In genomic region chr2:46315103-46315890, GRCh38 we compare ENCODE assay signal across 1 cellular context.
TF ChIP-seq lines count a peak whose summit lies in the region.

No MANE protein-coding gene starts in this region.

TF ChIP-seq in K562, 482 proteins besides CTCF, POLR2A, EP300 and RAD21 (continued from another document):
- TF ChIP-seq, protein P1, sequence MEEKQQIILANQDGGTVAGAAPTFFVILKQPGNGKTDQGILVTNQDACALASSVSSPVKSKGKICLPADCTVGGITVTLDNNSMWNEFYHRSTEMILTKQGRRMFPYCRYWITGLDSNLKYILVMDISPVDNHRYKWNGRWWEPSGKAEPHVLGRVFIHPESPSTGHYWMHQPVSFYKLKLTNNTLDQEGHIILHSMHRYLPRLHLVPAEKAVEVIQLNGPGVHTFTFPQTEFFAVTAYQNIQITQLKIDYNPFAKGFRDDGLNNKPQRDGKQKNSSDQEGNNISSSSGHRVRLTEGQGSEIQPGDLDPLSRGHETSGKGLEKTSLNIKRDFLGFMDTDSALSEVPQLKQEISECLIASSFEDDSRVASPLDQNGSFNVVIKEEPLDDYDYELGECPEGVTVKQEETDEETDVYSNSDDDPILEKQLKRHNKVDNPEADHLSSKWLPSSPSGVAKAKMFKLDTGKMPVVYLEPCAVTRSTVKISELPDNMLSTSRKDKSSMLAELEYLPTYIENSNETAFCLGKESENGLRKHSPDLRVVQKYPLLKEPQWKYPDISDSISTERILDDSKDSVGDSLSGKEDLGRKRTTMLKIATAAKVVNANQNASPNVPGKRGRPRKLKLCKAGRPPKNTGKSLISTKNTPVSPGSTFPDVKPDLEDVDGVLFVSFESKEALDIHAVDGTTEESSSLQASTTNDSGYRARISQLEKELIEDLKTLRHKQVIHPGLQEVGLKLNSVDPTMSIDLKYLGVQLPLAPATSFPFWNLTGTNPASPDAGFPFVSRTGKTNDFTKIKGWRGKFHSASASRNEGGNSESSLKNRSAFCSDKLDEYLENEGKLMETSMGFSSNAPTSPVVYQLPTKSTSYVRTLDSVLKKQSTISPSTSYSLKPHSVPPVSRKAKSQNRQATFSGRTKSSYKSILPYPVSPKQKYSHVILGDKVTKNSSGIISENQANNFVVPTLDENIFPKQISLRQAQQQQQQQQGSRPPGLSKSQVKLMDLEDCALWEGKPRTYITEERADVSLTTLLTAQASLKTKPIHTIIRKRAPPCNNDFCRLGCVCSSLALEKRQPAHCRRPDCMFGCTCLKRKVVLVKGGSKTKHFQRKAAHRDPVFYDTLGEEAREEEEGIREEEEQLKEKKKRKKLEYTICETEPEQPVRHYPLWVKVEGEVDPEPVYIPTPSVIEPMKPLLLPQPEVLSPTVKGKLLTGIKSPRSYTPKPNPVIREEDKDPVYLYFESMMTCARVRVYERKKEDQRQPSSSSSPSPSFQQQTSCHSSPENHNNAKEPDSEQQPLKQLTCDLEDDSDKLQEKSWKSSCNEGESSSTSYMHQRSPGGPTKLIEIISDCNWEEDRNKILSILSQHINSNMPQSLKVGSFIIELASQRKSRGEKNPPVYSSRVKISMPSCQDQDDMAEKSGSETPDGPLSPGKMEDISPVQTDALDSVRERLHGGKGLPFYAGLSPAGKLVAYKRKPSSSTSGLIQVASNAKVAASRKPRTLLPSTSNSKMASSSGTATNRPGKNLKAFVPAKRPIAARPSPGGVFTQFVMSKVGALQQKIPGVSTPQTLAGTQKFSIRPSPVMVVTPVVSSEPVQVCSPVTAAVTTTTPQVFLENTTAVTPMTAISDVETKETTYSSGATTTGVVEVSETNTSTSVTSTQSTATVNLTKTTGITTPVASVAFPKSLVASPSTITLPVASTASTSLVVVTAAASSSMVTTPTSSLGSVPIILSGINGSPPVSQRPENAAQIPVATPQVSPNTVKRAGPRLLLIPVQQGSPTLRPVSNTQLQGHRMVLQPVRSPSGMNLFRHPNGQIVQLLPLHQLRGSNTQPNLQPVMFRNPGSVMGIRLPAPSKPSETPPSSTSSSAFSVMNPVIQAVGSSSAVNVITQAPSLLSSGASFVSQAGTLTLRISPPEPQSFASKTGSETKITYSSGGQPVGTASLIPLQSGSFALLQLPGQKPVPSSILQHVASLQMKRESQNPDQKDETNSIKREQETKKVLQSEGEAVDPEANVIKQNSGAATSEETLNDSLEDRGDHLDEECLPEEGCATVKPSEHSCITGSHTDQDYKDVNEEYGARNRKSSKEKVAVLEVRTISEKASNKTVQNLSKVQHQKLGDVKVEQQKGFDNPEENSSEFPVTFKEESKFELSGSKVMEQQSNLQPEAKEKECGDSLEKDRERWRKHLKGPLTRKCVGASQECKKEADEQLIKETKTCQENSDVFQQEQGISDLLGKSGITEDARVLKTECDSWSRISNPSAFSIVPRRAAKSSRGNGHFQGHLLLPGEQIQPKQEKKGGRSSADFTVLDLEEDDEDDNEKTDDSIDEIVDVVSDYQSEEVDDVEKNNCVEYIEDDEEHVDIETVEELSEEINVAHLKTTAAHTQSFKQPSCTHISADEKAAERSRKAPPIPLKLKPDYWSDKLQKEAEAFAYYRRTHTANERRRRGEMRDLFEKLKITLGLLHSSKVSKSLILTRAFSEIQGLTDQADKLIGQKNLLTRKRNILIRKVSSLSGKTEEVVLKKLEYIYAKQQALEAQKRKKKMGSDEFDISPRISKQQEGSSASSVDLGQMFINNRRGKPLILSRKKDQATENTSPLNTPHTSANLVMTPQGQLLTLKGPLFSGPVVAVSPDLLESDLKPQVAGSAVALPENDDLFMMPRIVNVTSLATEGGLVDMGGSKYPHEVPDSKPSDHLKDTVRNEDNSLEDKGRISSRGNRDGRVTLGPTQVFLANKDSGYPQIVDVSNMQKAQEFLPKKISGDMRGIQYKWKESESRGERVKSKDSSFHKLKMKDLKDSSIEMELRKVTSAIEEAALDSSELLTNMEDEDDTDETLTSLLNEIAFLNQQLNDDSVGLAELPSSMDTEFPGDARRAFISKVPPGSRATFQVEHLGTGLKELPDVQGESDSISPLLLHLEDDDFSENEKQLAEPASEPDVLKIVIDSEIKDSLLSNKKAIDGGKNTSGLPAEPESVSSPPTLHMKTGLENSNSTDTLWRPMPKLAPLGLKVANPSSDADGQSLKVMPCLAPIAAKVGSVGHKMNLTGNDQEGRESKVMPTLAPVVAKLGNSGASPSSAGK (IDR thresholded peaks at IDR 0.05): peak; percentile 50; the same call in 1 of the 2 replicates
- TF ChIP-seq HDAC2 (IDR thresholded peaks at IDR 0.05): peak; percentile 59; the same call in 1 of the 2 replicates
